ENCODE assay signal across 17 cellular contexts in genomic region chr9:89912605-89912953, GRCh38.
DNase-seq lines count a peak whose midpoint lies in the region; ATAC-seq and TF ChIP-seq lines count a peak whose summit lies in the region.
"Had no signal": no experiment of that assay in that cellular context is flagged by ENCODE, and none has a peak within 500 bp of the region (broad histone marks: within the 10 kb centered on the region; RNA-seq: fewer than 3 reads in every experiment).

No MANE protein-coding gene starts in this region.

- intact Hi-C loops in left lung (cut with DNase I): no loop called here

- H3K4me3 ChIP-seq in left lung: no peak overlapping the region
- H3K4me3 ChIP-seq: BLaER1, GM23338 had no signal

- no peaks in the 10 kb centered on the region for H3K36me3 ChIP-seq in left lung
- H3K36me3 ChIP-seq: BLaER1 had no signal

- no peak for TF ChIP-seq CTCF in left lung (IDR thresholded peaks at IDR 0.05)

- H3K27ac ChIP-seq in left lung: no peak overlapping the region
- H3K27ac ChIP-seq: 22Rv1, BLaER1, C4-2B had no signal

- no peaks in the 10 kb centered on the region for H3K9me3 ChIP-seq in left lung
- H3K9me3 ChIP-seq: BLaER1, Caco-2 had no signal

- peaks cover 4 to 12% of the 10 kb centered on the region in 2 donors for H3K4me1 ChIP-seq in left lung
- H3K4me1 ChIP-seq: BLaER1 had no signal

- peak; percentile 3 for DNase-seq in DMS53 (lab: John Stamatoyannopoulos, UW)
- no peak for DNase-seq in DMS53 treated with DMSO at 0.1 percent for 48 hours (lab: John Stamatoyannopoulos, UW; ENCODE audit: unreplicated experiment)
- DNase-seq in DMS79 (lab: John Stamatoyannopoulos, UW): peak; percentile 38
- DNase-seq in left lung: no peak
- no peak for DNase-seq in activated T-cell treated with anti-CD3 and anti-CD28 coated beads, Interleukin-2, amount 50 U/mL, for 1 hour
- DNase-seq: Caco-2; CD4-positive, CD25-positive, alpha-beta regulatory T cell; CD8-positive, alpha-beta T cell; DMS153; EL; GF-D8 had no signal

- no peaks in the 10 kb centered on the region for H3K27me3 ChIP-seq in left lung
- H3K27me3 ChIP-seq: BLaER1 had no signal

- ATAC-seq in left lung (peak; percentile 60), HG02571 (IDR thresholded peaks at IDR 0.05; ENCODE audit: unreplicated experiment) (no peak)
- ATAC-seq: CD8-positive, alpha-beta T cell; GM23338; HCT116 had no signal

Comparison
In these comparisons a context has a peak if more than half of its experiments do, and no peak if none do; other contexts are left out.
1. DNase-seq: peak in DMS53 (single experiment) and DMS79 (single experiment); none in DMS53 treated with DMSO at 0.1 percent for 48 hours (single experiment), left lung (0 of 2) and activated T-cell treated with anti-CD3 and anti-CD28 coated beads, Interleukin-2, amount 50 U/mL, for 1 hour (single experiment).